Comparison of ENCODE assay signal across 14 cellular contexts in the genomic region with DNA sequence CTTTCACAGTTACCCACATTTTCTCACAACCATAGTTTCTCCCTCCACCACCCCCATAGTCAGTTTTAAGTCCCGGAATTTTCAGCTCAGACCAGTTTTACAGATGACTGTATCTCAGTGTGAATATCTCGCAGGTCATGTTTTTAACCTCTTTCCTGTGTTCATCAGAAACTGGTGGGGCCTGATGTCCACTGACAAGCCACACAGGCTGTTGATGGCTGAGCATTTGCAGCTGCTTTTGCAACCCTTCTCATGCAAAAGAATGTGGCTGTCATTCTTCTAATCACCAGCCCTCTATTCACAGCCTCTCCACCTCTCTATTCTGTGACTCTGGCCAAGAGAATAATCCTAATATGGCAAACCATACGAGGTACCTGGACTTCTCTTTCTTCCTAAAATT. TPM values are rescaled to one million over a fixed set of nuclear protein-coding genes. Genes with fewer than 3 reads are reported as not detected.
DNase-seq lines count a peak whose midpoint lies in the region; ATAC-seq and TF ChIP-seq lines count a peak whose summit lies in the region.
"Had no signal": no experiment of that assay in that cellular context is flagged by ENCODE, and none has a peak within 500 bp of the region (broad histone marks: within the 10 kb centered on the region; RNA-seq: fewer than 3 reads in every experiment).

No MANE protein-coding gene starts in this region.

- peaks cover 3 to 72% of the 10 kb centered on the region in 2 donors for H3K36me3 ChIP-seq in psoas muscle (ENCODE audit: insufficient read depth in 1 of 2, low read depth in 1 of 2)

- H3K4me1 Mint-ChIP-seq in central memory CD8-positive, alpha-beta T cell: peaks cover 59% of the 10 kb centered on the region
- peaks cover 11% of the 10 kb centered on the region for H3K4me1 Mint-ChIP-seq in stimulated activated memory B cell treated with anti-CD40 and anti-IgM and Interleukin-4, amounts not matched to agents 10 μg/mL and 1 μg/mL and 100 μg/mL, for 72 hours

- H3K9me3 Mint-ChIP-seq in central memory CD8-positive, alpha-beta T cell: no peaks in the 10 kb centered on the region
- no peaks in the 10 kb centered on the region for H3K9me3 Mint-ChIP-seq in stimulated activated memory B cell treated with anti-CD40 and anti-IgM and Interleukin-4, amounts not matched to agents 10 μg/mL and 1 μg/mL and 100 μg/mL, for 72 hours

- intact Hi-C loops in psoas muscle (cut with DNase I): no loop called here

- no peak for TF ChIP-seq CTCF in psoas muscle (IDR thresholded peaks at IDR 0.05)

- no peaks in the 10 kb centered on the region for H3K27me3 ChIP-seq in psoas muscle (ENCODE audit: insufficient read depth in 3 of 3, low read length in 2 of 3)

- H3K4me3 Mint-ChIP-seq in central memory CD8-positive, alpha-beta T cell: no peak overlapping the region
- H3K4me3 Mint-ChIP-seq in stimulated activated memory B cell treated with anti-CD40 and anti-IgM and Interleukin-4, amounts not matched to agents 10 μg/mL and 1 μg/mL and 100 μg/mL, for 72 hours: no peak overlapping the region

- peak; percentile 62 for ATAC-seq in HG03064 (IDR thresholded peaks at IDR 0.05; ENCODE audit: low read depth, unreplicated experiment)
- no peak for ATAC-seq in central memory CD8-positive, alpha-beta T cell (replicated peaks; ENCODE audit: extremely low read depth, poor library complexity, severe bottlenecking)
- ATAC-seq in psoas muscle: peak in 1 of 4 donors; percentile 56
- ATAC-seq in stimulated activated memory B cell treated with anti-CD40 and anti-IgM and Interleukin-4, amounts not matched to agents 10 μg/mL and 1 μg/mL and 100 μg/mL, for 72 hours: no peak

- H3K4me3 ChIP-seq in psoas muscle: no peak overlapping the region

- peak overlapping the region; percentile 82 for H3K27ac Mint-ChIP-seq in central memory CD8-positive, alpha-beta T cell (ENCODE audit: low read depth)
- H3K27ac Mint-ChIP-seq in stimulated activated memory B cell treated with anti-CD40 and anti-IgM and Interleukin-4, amounts not matched to agents 10 μg/mL and 1 μg/mL and 100 μg/mL, for 72 hours: no peak overlapping the region

- peaks cover 32% of the 10 kb centered on the region for H3K36me3 Mint-ChIP-seq in central memory CD8-positive, alpha-beta T cell (ENCODE audit: insufficient read depth)
- H3K36me3 Mint-ChIP-seq in stimulated activated memory B cell treated with anti-CD40 and anti-IgM and Interleukin-4, amounts not matched to agents 10 μg/mL and 1 μg/mL and 100 μg/mL, for 72 hours: peaks cover 43% of the 10 kb centered on the region

- 80 to 86% (median 82%) methylated on average over 3 of the region's 3 CpGs for WGBS in psoas muscle, 3 donors

- no peaks in the 10 kb centered on the region for H3K27me3 Mint-ChIP-seq in central memory CD8-positive, alpha-beta T cell
- no peaks in the 10 kb centered on the region for H3K27me3 Mint-ChIP-seq in stimulated activated memory B cell treated with anti-CD40 and anti-IgM and Interleukin-4, amounts not matched to agents 10 μg/mL and 1 μg/mL and 100 μg/mL, for 72 hours
- H3K27me3 Mint-ChIP-seq: progenitor cell of endocrine pancreas had no signal

- no peaks in the 10 kb centered on the region for H3K9me3 ChIP-seq in psoas muscle

- H3K27ac ChIP-seq in psoas muscle: peak overlapping the region; percentile 92
- H3K27ac ChIP-seq: 22Rv1 had no signal

- peak; percentile 42 for DNase-seq in NK-92 treated with Interleukin-12 subunit alpha and Interleukin-12 subunit beta, amount 100 ng/mL, for 24 hours (lab: John Stamatoyannopoulos, UW)
- DNase-seq in NK-92 (lab: John Stamatoyannopoulos, UW; ENCODE audit: unreplicated experiment): no peak
- no peak for DNase-seq in central memory CD8-positive, alpha-beta T cell (ENCODE audit: low spot score in 2 of 2)
- DNase-seq in psoas muscle: no peak
- DNase-seq in NCI-H1694 treated with DMSO at 0.1 percent for 48 hours (lab: John Stamatoyannopoulos, UW): no peak
- DNase-seq in SHP77 (lab: John Stamatoyannopoulos, UW): no peak
- DNase-seq: anterior cingulate cortex, Calu3, mesendoderm, T-helper 2 cell had no signal

- peaks cover 81% of the 10 kb centered on the region for H3K4me1 ChIP-seq in psoas muscle

RNA-seq across cellular contexts. Expression of a gene that starts 8.5 kb away (rescaled TPM):
- 100 to 1,000 TPM; 305 to 550 (median 419) TPM for total RNA-seq in psoas muscle
- polyA plus RNA-seq in psoas muscle: 100 to 1,000 TPM; 164 to 373 (median 338) TPM
